Comparison of ENCODE assay signal across 14 cellular contexts in genomic region chr4:154616731-154617130, GRCh38. TPM values are rescaled to one million over a fixed set of nuclear protein-coding genes. Genes with fewer than 3 reads are reported as not detected.
DNase-seq lines count a peak whose midpoint lies in the region; ATAC-seq and TF ChIP-seq lines count a peak whose summit lies in the region.
"Had no signal": no experiment of that assay in that cellular context is flagged by ENCODE, and none has a peak within 500 bp of the region (broad histone marks: within the 10 kb centered on the region; RNA-seq: fewer than 3 reads in every experiment).

No MANE protein-coding gene starts in this region.

- H3K27ac ChIP-seq in right cardiac atrium (ENCODE audit: low read length) (no peak overlapping the region), left ventricle myocardium inferior (replicated peaks) (no peak overlapping the region), left lung (no peak overlapping the region)

- intact Hi-C loops in right cardiac atrium (cut with DNase I) (loop anchor here in 2 of 4 donors (5.0 kb wide), 2 partner anchors 59 to 64 kb away; partner anchors contain the start of gene PLRG1 (in 1 of the 2)), left ventricle myocardium inferior (cut with micrococcal nuclease) (no loop called here), left lung (cut with DNase I) (no loop called here)

- H3K4me3 ChIP-seq in GM12864 (ENCODE audit: low read depth, low read length) (no peak overlapping the region), right cardiac atrium (ENCODE audit: low read length) (no peak overlapping the region), left ventricle myocardium inferior (no peak overlapping the region), left lung (no peak overlapping the region)

- H3K4me1 ChIP-seq in right cardiac atrium (ENCODE audit: control insufficient read depth, insufficient read depth, low read length) (no peaks in the 10 kb centered on the region), left ventricle myocardium inferior (no peaks in the 10 kb centered on the region), left lung (peaks cover 0 to 4% of the 10 kb centered on the region in 2 donors)

- H3K27me3 ChIP-seq in right cardiac atrium (ENCODE audit: control insufficient read depth, insufficient read depth) (no peaks in the 10 kb centered on the region), left ventricle myocardium inferior (ENCODE audit: low read depth) (no peaks in the 10 kb centered on the region), left lung (no peaks in the 10 kb centered on the region)

- ATAC-seq in GM19372 (IDR thresholded peaks at IDR 0.05; ENCODE audit: low read depth, unreplicated experiment) (peak; percentile 92), HG02938 (IDR thresholded peaks at IDR 0.05; ENCODE audit: unreplicated experiment) (peak; percentile 97), right cardiac atrium (no peak), left lung (no peak)
- ATAC-seq: CD8-positive, alpha-beta T cell; SK-N-SH treated with all-trans-retinoic acid at 6 μM for 48 hours; stimulated activated effector memory CD8-positive, alpha-beta T cell treated with anti-CD3 and anti-CD28 coated beads, Interleukin-12 subunit alpha, Interleukin-12 subunit beta, amount 100 ng/mL, for 72 hours had no signal

- 68% methylated on average over 2 of the region's 2 CpGs for WGBS in right cardiac atrium

- no peak for TF ChIP-seq CTCF in GM12864 (IDR thresholded peaks at IDR 0.05; ENCODE audit: low read depth, low read length, missing control alignments)
- TF ChIP-seq CTCF in left ventricle myocardium inferior (IDR thresholded peaks at IDR 0.05; ENCODE audit: borderline replicate concordance), result no peak
- TF ChIP-seq CTCF in left lung (IDR thresholded peaks at IDR 0.05), result no peak

- H3K9me3 ChIP-seq in right cardiac atrium (ENCODE audit: control insufficient read depth, low read length) (no peaks in the 10 kb centered on the region), left ventricle myocardium inferior (replicated peaks) (no peaks in the 10 kb centered on the region), left lung (no peaks in the 10 kb centered on the region)

- H3K36me3 ChIP-seq in left ventricle myocardium inferior (no peaks in the 10 kb centered on the region), left lung (no peaks in the 10 kb centered on the region)

- DNase-seq in GM12864 (ENCODE audit: low read depth), result peak; percentile 45
- peak; percentile 63 for DNase-seq in OCI-M1 (lab: John Stamatoyannopoulos, UW)
- no peak for DNase-seq in right cardiac atrium
- DNase-seq in left ventricle myocardium inferior, result no peak
- no peak for DNase-seq in left lung
- no peak for DNase-seq in D341Med (ENCODE audit: low spot score)
- DNase-seq: activated T-cell treated with anti-CD3 and anti-CD28 coated beads, Interleukin-2, amount 50 U/mL, for 24 hours; CD8-positive, alpha-beta T cell; HCEC 1CT; NCI-H2081 had no signal

RNA-seq across cellular contexts. Expression of gene FGG, which starts 4.3 kb away (rescaled TPM):
- total RNA-seq in right cardiac atrium (1 to 10 TPM in 1 of 4 donors, not detected in 3; 1.8 TPM), left ventricle myocardium inferior (not detected), left lung (100 to 1,000 TPM in 1 of 2 donors, 10 to 100 TPM in 1; 11.2 to 384 TPM)
- 0.45 TPM for polyA plus RNA-seq in right cardiac atrium
- total RNA-seq: CD8-positive, alpha-beta T cell had no signal

RNA-seq across cellular contexts. Expression of gene FGA, which starts 26.2 kb away (rescaled TPM):
- total RNA-seq in right cardiac atrium (1 to 10 TPM in 1 of 4 donors, not detected in 3; 2.1 TPM), left ventricle myocardium inferior (not detected), left lung (10 to 100 TPM in 1 of 2 donors, 1 to 10 TPM in 1; 3.6 to 75.6 TPM)
- polyA plus RNA-seq in right cardiac atrium, result 0.32 TPM
- total RNA-seq: CD8-positive, alpha-beta T cell had no signal

RNA-seq across cellular contexts. Expression of gene FGB, which starts 53.9 kb away (rescaled TPM):
- 1 to 10 TPM in 1 of 4 donors, not detected in 3; 1.8 TPM for total RNA-seq in right cardiac atrium
- 0.38 TPM for polyA plus RNA-seq in right cardiac atrium
- not detected for total RNA-seq in left ventricle myocardium inferior
- under 1 TPM in 1 of 2 donors, not detected in 1; 0.26 TPM for total RNA-seq in left lung
- total RNA-seq: CD8-positive, alpha-beta T cell had no signal

Comparison
In these comparisons a context has a peak if more than half of its experiments do, and no peak if none do; other contexts are left out.
1. DNase-seq: peak in GM12864 (single experiment) and OCI-M1 (single experiment); none in right cardiac atrium (0 of 3), left ventricle myocardium inferior (single experiment), left lung (0 of 2) and D341Med (single experiment).
2. ATAC-seq: peak in GM19372 (single experiment) and HG02938 (single experiment); none in right cardiac atrium (0 of 2) and left lung (single experiment).
3. RNA of gene FGG, which starts 4.3 kb away (total RNA-seq): 11.2 to 384 TPM in left lung; 1.8 TPM in right cardiac atrium and not detected in left ventricle myocardium inferior (single experiment); every median in the first group is over 4 times any median in the second.